ENCODE assay signal across 11 cellular contexts in the genomic region with DNA sequence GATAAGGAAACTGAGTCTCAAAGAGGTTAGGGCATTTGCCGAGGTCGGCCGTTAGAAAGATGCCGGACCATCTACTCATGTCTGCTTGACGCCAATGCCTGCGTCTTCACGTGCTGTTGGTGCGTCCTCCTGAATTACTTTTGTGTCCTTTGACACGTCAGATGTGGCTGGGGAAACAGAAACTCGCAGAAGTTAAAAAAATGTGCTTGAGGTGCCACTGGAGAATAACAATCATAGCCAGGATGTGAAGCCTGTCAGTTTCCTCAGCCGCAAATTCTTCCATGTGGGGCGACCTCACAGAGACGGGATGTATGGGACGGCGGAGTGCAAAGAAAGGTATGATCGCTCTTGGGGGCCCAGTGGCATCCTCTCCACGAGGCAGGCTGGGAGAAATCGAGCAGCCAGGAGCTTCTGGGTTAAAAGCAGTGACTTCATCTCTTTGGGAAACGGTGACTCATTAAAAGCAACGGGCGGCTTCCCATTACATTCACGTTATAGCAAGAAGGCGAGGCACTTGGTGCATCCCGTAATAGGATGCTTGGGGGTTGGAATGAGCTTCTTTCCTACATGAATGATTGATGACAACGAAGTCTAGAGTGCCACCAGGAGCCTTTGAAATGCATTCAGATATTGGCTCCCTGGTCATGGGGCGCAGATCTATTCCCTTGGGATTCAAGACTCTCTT.
DNase-seq lines count a peak whose midpoint lies in the region; ATAC-seq, FAIRE-seq and TF ChIP-seq lines count a peak whose summit lies in the region.
"Had no signal": no experiment of that assay in that cellular context is flagged by ENCODE, and none has a peak within 500 bp of the region (broad histone marks: within the 10 kb centered on the region; RNA-seq: fewer than 3 reads in every experiment).

No MANE protein-coding gene starts in this region.

- intact Hi-C loops in MCF 10A (cut with micrococcal nuclease) (loop anchor here (1.0 to 5.0 kb wide), 2 partner anchors 13 to 90 kb away; no protein-coding TSS in a partner anchor), breast epithelium (cut with DNase I; ENCODE audit: low total_unique reads) (no loop called here)

- no peak for FAIRE-seq in urothelium cell line (lab: Jason Lieb, UNC)

- H3K27me3 Mint-ChIP-seq in MCF 10A (ENCODE audit: insufficient read depth, unreplicated experiment): peaks cover 9% of the 10 kb centered on the region
- H3K27me3 Mint-ChIP-seq: CD4-positive, CD25-positive, alpha-beta regulatory T cell had no signal

- no peak overlapping the region for H3K27ac ChIP-seq in breast epithelium

- DNase-seq in MCF 10A (ENCODE audit: unreplicated experiment) (peak; percentile 86), breast epithelium (ENCODE audit: low spot score in 2 of 2) (no peak), SW480 (ENCODE audit: low spot score) (peak; percentile 92), glomerular endothelial cell (ENCODE audit: extremely low read depth, low read depth, low spot score) (peak; percentile 78), urothelium cell line (ENCODE audit: low spot score) (peak; percentile 85), OCI-M2 (lab: John Stamatoyannopoulos, UW; ENCODE audit: unreplicated experiment) (no peak)
- DNase-seq: CD4-positive, CD25-positive, alpha-beta regulatory T cell; T-helper 17 cell had no signal

- H3K36me3 Mint-ChIP-seq in MCF 10A (ENCODE audit: insufficient read depth, unreplicated experiment): no peaks in the 10 kb centered on the region
- H3K36me3 Mint-ChIP-seq: CD4-positive, CD25-positive, alpha-beta regulatory T cell; IgD-negative memory B cell had no signal

- TF ChIP-seq POLR2A in breast epithelium (IDR thresholded peaks at IDR 0.05): no peak

- TF ChIP-seq CTCF in MCF 10A (IDR thresholded peaks at IDR 0.05; ENCODE audit: unreplicated experiment) (no peak), breast epithelium (IDR thresholded peaks at IDR 0.05) (no peak)

- peaks cover 8% of the 10 kb centered on the region for H3K4me1 Mint-ChIP-seq in MCF 10A (ENCODE audit: insufficient read depth, unreplicated experiment)
- H3K4me1 Mint-ChIP-seq: T-helper 17 cell had no signal

- H3K36me3 ChIP-seq in breast epithelium: no peaks in the 10 kb centered on the region

- CTCF ChIA-PET in MCF 10A (lab: Yijun Ruan, JAX): no interaction called here

- no peak overlapping the region for H3K4me3 Mint-ChIP-seq in MCF 10A (ENCODE audit: unreplicated experiment)
- H3K4me3 Mint-ChIP-seq: CD4-positive, CD25-positive, alpha-beta regulatory T cell; IgD-negative memory B cell; T-helper 17 cell had no signal

- no peaks in the 10 kb centered on the region for H3K9me3 ChIP-seq in breast epithelium

- no peak overlapping the region for H3K4me3 ChIP-seq in breast epithelium

- no peaks in the 10 kb centered on the region for H3K27me3 ChIP-seq in breast epithelium

- no peaks in the 10 kb centered on the region for H3K9me3 Mint-ChIP-seq in MCF 10A (ENCODE audit: unreplicated experiment)
- H3K9me3 Mint-ChIP-seq: CD4-positive, CD25-positive, alpha-beta regulatory T cell; IgD-negative memory B cell had no signal

- no peak overlapping the region for H3K27ac Mint-ChIP-seq in MCF 10A (ENCODE audit: low read depth, unreplicated experiment)
- H3K27ac Mint-ChIP-seq: CD4-positive, CD25-positive, alpha-beta regulatory T cell; IgD-negative memory B cell; T-helper 17 cell had no signal

- POLR2A ChIA-PET in MCF 10A (lab: Yijun Ruan, JAX): interaction anchor here (0.6 kb wide), 2 partner anchors 532 to 1174 kb away, joined by 3 read pairs; no protein-coding TSS in a partner anchor

- ATAC-seq in HG02970 (IDR thresholded peaks at IDR 0.05; ENCODE audit: low FRiP score, unreplicated experiment) (no peak), HG03565 (IDR thresholded peaks at IDR 0.05; ENCODE audit: unreplicated experiment) (no peak)
- ATAC-seq: T-helper 17 cell had no signal

- BruUV-seq in MCF 10A (replicated peaks; lab: Mats Ljungman, UMichigan): TSS peak; percentile 25

- H3K4me1 ChIP-seq in breast epithelium: no peaks in the 10 kb centered on the region

Comparison
In these comparisons a context has a peak if more than half of its experiments do, and no peak if none do; other contexts are left out.
1. DNase-seq: peak in MCF 10A (single experiment), SW480 (single experiment), glomerular endothelial cell (single experiment) and urothelium cell line (single experiment); none in breast epithelium (0 of 2) and OCI-M2 (single experiment).